11 cellular contexts compared by ENCODE assay signal in genomic region chr11:19433367-19433766, GRCh38.
DNase-seq lines count a peak whose midpoint lies in the region; ATAC-seq, FAIRE-seq and TF ChIP-seq lines count a peak whose summit lies in the region.
"Had no signal": no experiment of that assay in that cellular context is flagged by ENCODE, and none has a peak within 500 bp of the region (broad histone marks: within the 10 kb centered on the region; RNA-seq: fewer than 3 reads in every experiment).

No MANE protein-coding gene starts in this region.

- H3K36me3 ChIP-seq in mesendoderm (ENCODE audit: control insufficient read depth, insufficient read depth, low read length) (no peaks in the 10 kb centered on the region), HepG2 (replicated peaks in 1 of 2; ENCODE audit: control insufficient read depth in 1 of 2, insufficient read depth in 2 of 2, low read length in 2 of 2) (no peaks in the 10 kb centered on the region)

- no peak overlapping the region for H4K5ac ChIP-seq in mesendoderm (ENCODE audit: low read length)

- no peak for TF ChIP-seq POLR2A in HepG2 (IDR thresholded peaks at IDR 0.05; ENCODE audit: insufficient read depth in 1 of 2, low read depth in 2 of 2, low read length in 2 of 2)

- TF ChIP-seq RAD21 in HepG2 (CRISPR knock-in tag; IDR thresholded peaks at IDR 0.05): no peak

- no peaks in the 10 kb centered on the region for H4K20me1 ChIP-seq in HepG2 (ENCODE audit: insufficient read depth, low read length)

- no peak overlapping the region for H2AK5ac ChIP-seq in mesendoderm (ENCODE audit: low read length)

- H3K9ac ChIP-seq in mesendoderm (ENCODE audit: low read length) (no peak overlapping the region), HepG2 (ENCODE audit: insufficient read depth, low read depth, low read length) (no peak overlapping the region)

- no peak overlapping the region for H2BK120ac ChIP-seq in mesendoderm (ENCODE audit: low read depth, low read length)

- no peak overlapping the region for H4K8ac ChIP-seq in mesendoderm (ENCODE audit: low read depth, low read length)

- H3K4ac ChIP-seq in mesendoderm (ENCODE audit: low read depth, low read length): no peak overlapping the region

- TF ChIP-seq EP300 in HepG2 (IDR thresholded peaks at IDR 0.05; ENCODE audit: low read depth in 2 of 2, low read length in 2 of 2): no peak
- no peak for TF ChIP-seq EP300 in HepG2 (CRISPR knock-in tag; IDR thresholded peaks at IDR 0.05; ENCODE audit: borderline replicate concordance)

- CTCF ChIA-PET in HepG2 (lab: Yijun Ruan, JAX; ENCODE audit: low intra/inter-chr PET ratio, low total read pairs): no interaction called here
- CTCF ChIA-PET in activated CD4-positive, alpha-beta memory T cell treated with anti-CD3 and anti-CD28 coated beads, Interleukin-2, amount 10 ng/mL, durations not matched to agents 7 days and 5 days (lab: Charles Lee): no interaction called here

- no peak overlapping the region for H2AFZ ChIP-seq in HepG2 (ENCODE audit: low read length)

- no TSS peak for BruUV-seq in HepG2 (replicated peaks; lab: Mats Ljungman, UMichigan)

- H3K4me2 ChIP-seq in mesendoderm (ENCODE audit: low read length): no peak overlapping the region
- H3K4me2 ChIP-seq in HepG2 (ENCODE audit: low read depth, low read length): no peak overlapping the region

- no peak overlapping the region for H3K4me3 Mint-ChIP-seq in activated CD4-positive, alpha-beta memory T cell treated with anti-CD3 and anti-CD28 coated beads, Interleukin-2, amount 10 ng/mL, durations not matched to agents 7 days and 5 days

- peak; percentile 59 for DNase-seq in mesendoderm
- no peak for DNase-seq in HepG2 (ENCODE audit: low spot score)
- DNase-seq in stimulated activated CD4-positive, alpha-beta T cell treated with anti-CD3 and anti-CD28 coated beads, Interleukin-1b, Interleukin-23, amount 100 ng/mL, for 48 hours: no peak
- DNase-seq in activated CD4-positive, alpha-beta memory T cell treated with anti-CD3 and anti-CD28 coated beads, Interleukin-2, amount 10 ng/mL, durations not matched to agents 7 days and 5 days: no peak
- DNase-seq in NCI-H2227 treated with DMSO at 0.1 percent for 48 hours (lab: John Stamatoyannopoulos, UW): no peak
- DNase-seq: activated CD4-positive, alpha-beta T cell treated with anti-CD3 and anti-CD28 coated beads, Interleukin-2, amount 50 U/mL, for 1 hour; amniotic stem cell had no signal

- H3K27ac ChIP-seq in mesendoderm (ENCODE audit: low read depth, low read length) (no peak overlapping the region), HepG2 (ENCODE audit: extremely low read length, insufficient read depth, low read length) (no peak overlapping the region)

- peaks cover 35% of the 10 kb centered on the region for H3K27me3 Mint-ChIP-seq in activated CD4-positive, alpha-beta memory T cell treated with anti-CD3 and anti-CD28 coated beads, Interleukin-2, amount 10 ng/mL, durations not matched to agents 7 days and 5 days

- no peak overlapping the region for H3K23ac ChIP-seq in mesendoderm (ENCODE audit: low read length)

- H3K27ac Mint-ChIP-seq in activated CD4-positive, alpha-beta memory T cell treated with anti-CD3 and anti-CD28 coated beads, Interleukin-2, amount 10 ng/mL, durations not matched to agents 7 days and 5 days: no peak overlapping the region

- H3K36me3 Mint-ChIP-seq in activated CD4-positive, alpha-beta memory T cell treated with anti-CD3 and anti-CD28 coated beads, Interleukin-2, amount 10 ng/mL, durations not matched to agents 7 days and 5 days (ENCODE audit: low read depth): no peaks in the 10 kb centered on the region

- intact Hi-C loops in HepG2 (cut with micrococcal nuclease; ENCODE audit: unreplicated experiment): no loop called here

- H3K4me1 ChIP-seq in mesendoderm (ENCODE audit: control insufficient read depth, low read depth, low read length): peaks cover 5% of the 10 kb centered on the region
- H3K4me1 ChIP-seq in HepG2 (ENCODE audit: insufficient read depth, low read length): no peaks in the 10 kb centered on the region

- no peaks in the 10 kb centered on the region for H3K79me1 ChIP-seq in mesendoderm (ENCODE audit: low read length)

- no peaks in the 10 kb centered on the region for H3K4me1 Mint-ChIP-seq in activated CD4-positive, alpha-beta memory T cell treated with anti-CD3 and anti-CD28 coated beads, Interleukin-2, amount 10 ng/mL, durations not matched to agents 7 days and 5 days

- no peak overlapping the region for H3K18ac ChIP-seq in mesendoderm (ENCODE audit: low read length)

- no peaks in the 10 kb centered on the region for H3K9me3 ChIP-seq in HepG2 (ENCODE audit: low read length)

- H2BK5ac ChIP-seq in mesendoderm (ENCODE audit: low read length): no peak overlapping the region

- peak; percentile 49 for ATAC-seq in GM18868 (IDR thresholded peaks at IDR 0.05; ENCODE audit: unreplicated experiment)
- ATAC-seq in GM21619 (IDR thresholded peaks at IDR 0.05; ENCODE audit: unreplicated experiment): peak; percentile 60
- ATAC-seq in HG03354 (IDR thresholded peaks at IDR 0.05; ENCODE audit: poor library complexity, severe bottlenecking, unreplicated experiment): peak; percentile 68
- ATAC-seq in HepG2: no peak
- ATAC-seq: PC-3 had no signal

- H3K79me2 ChIP-seq in mesendoderm (ENCODE audit: control insufficient read depth, insufficient read depth, low read length): no peaks in the 10 kb centered on the region
- H3K79me2 ChIP-seq in HepG2 (ENCODE audit: insufficient read depth, low read length): no peaks in the 10 kb centered on the region

- POLR2A ChIA-PET in HepG2 (lab: Yijun Ruan, JAX): no interaction called here
- POLR2A ChIA-PET in activated CD4-positive, alpha-beta memory T cell treated with anti-CD3 and anti-CD28 coated beads, Interleukin-2, amount 10 ng/mL, durations not matched to agents 7 days and 5 days (lab: Charles Lee): no interaction called here

- H3K27me3 ChIP-seq in mesendoderm (ENCODE audit: insufficient read depth, low read length, poor library complexity): no peaks in the 10 kb centered on the region
- peaks cover 2 to 8% of the 10 kb centered on the region in 2 experiments; a peak in 2 of 5 replicates for H3K27me3 ChIP-seq in HepG2 (ENCODE audit: control insufficient read depth in 1 of 2, insufficient read depth in 2 of 2, low read length in 2 of 2)

- FAIRE-seq in HepG2 (lab: Jason Lieb, UNC): no peak

- no CpG with 5 or more reads among the region's 2 CpGs for WGBS in mesendoderm (ENCODE audit: extremely low coverage, insufficient coverage, low lambda C conversion rate)
- 31% methylated on average over 2 of the region's 2 CpGs for WGBS in HepG2 (ENCODE audit: low lambda C conversion rate)

- H2BK15ac ChIP-seq in mesendoderm (replicated peaks; ENCODE audit: low read depth): no peak overlapping the region

- H3K56ac ChIP-seq in mesendoderm (ENCODE audit: low read length): no peak overlapping the region

- no peaks in the 10 kb centered on the region for H3K9me3 Mint-ChIP-seq in activated CD4-positive, alpha-beta memory T cell treated with anti-CD3 and anti-CD28 coated beads, Interleukin-2, amount 10 ng/mL, durations not matched to agents 7 days and 5 days

- H3K4me3 ChIP-seq in mesendoderm (ENCODE audit: low read length) (no peak overlapping the region), HepG2 (replicated peaks in 1 of 3; ENCODE audit: insufficient read depth in 1 of 3, low read depth in 2 of 3, low read length in 3 of 3) (no peak overlapping the region)

- in situ Hi-C loops in HepG2 (cut with HindIII; ENCODE audit: extremely low pct_ligation_motif_present, low pct_unique_long_range_greater_than_20kb): no loop called here

- no peak for TF ChIP-seq CTCF in HepG2 (CRISPR knock-in tag; IDR thresholded peaks at IDR 0.05)

TF ChIP-seq in HepG2, 621 proteins besides CTCF, POLR2A, EP300 and RAD21 (continues in another document):
- TF ChIP-seq ONECUT2 (CRISPR knock-in tag; IDR thresholded peaks at IDR 0.05): no peak
- TF ChIP-seq NCOA5 (CRISPR knock-in tag; IDR thresholded peaks at IDR 0.05): no peak
- TF ChIP-seq, protein P1, sequence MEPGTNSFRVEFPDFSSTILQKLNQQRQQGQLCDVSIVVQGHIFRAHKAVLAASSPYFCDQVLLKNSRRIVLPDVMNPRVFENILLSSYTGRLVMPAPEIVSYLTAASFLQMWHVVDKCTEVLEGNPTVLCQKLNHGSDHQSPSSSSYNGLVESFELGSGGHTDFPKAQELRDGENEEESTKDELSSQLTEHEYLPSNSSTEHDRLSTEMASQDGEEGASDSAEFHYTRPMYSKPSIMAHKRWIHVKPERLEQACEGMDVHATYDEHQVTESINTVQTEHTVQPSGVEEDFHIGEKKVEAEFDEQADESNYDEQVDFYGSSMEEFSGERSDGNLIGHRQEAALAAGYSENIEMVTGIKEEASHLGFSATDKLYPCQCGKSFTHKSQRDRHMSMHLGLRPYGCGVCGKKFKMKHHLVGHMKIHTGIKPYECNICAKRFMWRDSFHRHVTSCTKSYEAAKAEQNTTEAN (CRISPR knock-in tag; conservative IDR thresholded peaks at IDR 0.05): no peak
- no peak for TF ChIP-seq HIVEP1 (CRISPR knock-in tag; IDR thresholded peaks at IDR 0.05)
- TF ChIP-seq ZNF781 (CRISPR knock-in tag; IDR thresholded peaks at IDR 0.05; ENCODE audit: borderline replicate concordance, not compliant biosample characterization): no peak
- TF ChIP-seq, protein P2, sequence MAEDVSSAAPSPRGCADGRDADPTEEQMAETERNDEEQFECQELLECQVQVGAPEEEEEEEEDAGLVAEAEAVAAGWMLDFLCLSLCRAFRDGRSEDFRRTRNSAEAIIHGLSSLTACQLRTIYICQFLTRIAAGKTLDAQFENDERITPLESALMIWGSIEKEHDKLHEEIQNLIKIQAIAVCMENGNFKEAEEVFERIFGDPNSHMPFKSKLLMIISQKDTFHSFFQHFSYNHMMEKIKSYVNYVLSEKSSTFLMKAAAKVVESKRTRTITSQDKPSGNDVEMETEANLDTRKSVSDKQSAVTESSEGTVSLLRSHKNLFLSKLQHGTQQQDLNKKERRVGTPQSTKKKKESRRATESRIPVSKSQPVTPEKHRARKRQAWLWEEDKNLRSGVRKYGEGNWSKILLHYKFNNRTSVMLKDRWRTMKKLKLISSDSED (CRISPR knock-in tag; IDR thresholded peaks at IDR 0.05): no peak
- TF ChIP-seq, protein P3, sequence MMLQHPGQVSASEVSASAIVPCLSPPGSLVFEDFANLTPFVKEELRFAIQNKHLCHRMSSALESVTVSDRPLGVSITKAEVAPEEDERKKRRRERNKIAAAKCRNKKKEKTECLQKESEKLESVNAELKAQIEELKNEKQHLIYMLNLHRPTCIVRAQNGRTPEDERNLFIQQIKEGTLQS (CRISPR knock-in tag; IDR thresholded peaks at IDR 0.05): no peak
- TF ChIP-seq FOXA3 (CRISPR knock-in tag; IDR thresholded peaks at IDR 0.05): no peak
